ENCODE assay signal across 10 cellular contexts in the genomic region with DNA sequence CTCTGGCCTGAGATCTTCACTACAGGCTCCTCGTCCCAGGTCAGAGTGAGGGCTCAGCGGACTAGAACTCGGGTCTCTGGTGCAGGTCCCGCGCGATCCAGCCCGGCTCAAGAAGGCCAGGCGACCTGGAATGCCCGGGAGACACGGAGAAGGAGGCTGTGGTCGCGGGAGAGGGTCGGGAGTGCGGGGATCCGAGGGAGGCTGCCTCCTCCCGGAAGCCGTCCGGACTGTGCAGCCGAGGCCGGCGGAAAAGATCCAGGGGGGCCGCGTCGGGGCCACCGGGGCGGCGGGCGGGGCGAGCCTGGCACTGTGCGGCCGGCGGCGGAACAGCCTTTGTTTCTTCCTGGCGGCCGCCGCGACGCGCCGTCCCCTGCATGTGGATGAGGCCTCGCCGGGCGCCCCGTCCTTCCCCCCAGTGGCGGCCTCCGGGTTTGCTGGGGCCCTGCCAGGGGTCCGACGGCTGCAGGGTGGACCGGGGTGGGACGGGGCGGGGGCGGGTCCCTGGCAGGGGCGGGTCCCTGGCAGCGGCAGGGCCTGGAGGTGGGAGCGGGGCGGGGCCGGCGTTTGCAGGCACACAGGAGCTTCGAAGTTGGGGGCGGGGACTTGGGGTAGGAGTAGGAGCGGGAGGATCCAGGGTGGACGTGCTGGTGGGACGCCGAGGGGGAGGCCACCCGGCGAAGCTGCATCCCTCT. TPM values are rescaled to one million over a fixed set of nuclear protein-coding genes. Genes with fewer than 3 reads are reported as not detected.
DNase-seq lines count a peak whose midpoint lies in the region; ATAC-seq and TF ChIP-seq lines count a peak whose summit lies in the region.
"Had no signal": no experiment of that assay in that cellular context is flagged by ENCODE, and none has a peak within 500 bp of the region (broad histone marks: within the 10 kb centered on the region; RNA-seq: fewer than 3 reads in every experiment).

No MANE protein-coding gene starts in this region.

- no peaks in the 10 kb centered on the region for H3F3A ChIP-seq in SK-N-SH (replicated peaks; ENCODE audit: insufficient read depth)

- H3K4me1 ChIP-seq in SK-N-SH (ENCODE audit: control insufficient read depth in 1 of 2, insufficient read depth in 2 of 2, low read depth in 1 of 2, low read length in 1 of 2) (no peaks in the 10 kb centered on the region; a peak in 1 of 4 replicates), hepatocyte (ENCODE audit: insufficient read depth) (peaks cover 9% of the 10 kb centered on the region)

- no peaks in the 10 kb centered on the region for H3K79me2 ChIP-seq in SK-N-SH (ENCODE audit: insufficient read depth)
- no peaks in the 10 kb centered on the region for H3K79me2 ChIP-seq in hepatocyte

- H3K9me2 ChIP-seq in SK-N-SH (no peaks in the 10 kb centered on the region), hepatocyte (replicated peaks; ENCODE audit: insufficient read depth) (no peaks in the 10 kb centered on the region)

- CTCF ChIA-PET in SK-N-SH (lab: Yijun Ruan, JAX), result interaction anchor here (0.5 to 5.0 kb wide), 6 partner anchors 9 to 180 kb away, joined by 3 to 34 read pairs (median 8); no protein-coding TSS in a partner anchor

- H3K27ac ChIP-seq in SK-N-SH (ENCODE audit: low read depth in 2 of 2, low read length in 1 of 2), result no peak overlapping the region
- no peak overlapping the region for H3K27ac ChIP-seq in hepatocyte
- H3K27ac ChIP-seq in skin epidermis, result no peak overlapping the region

- no peak for TF ChIP-seq EP300 in SK-N-SH (IDR thresholded peaks at IDR 0.05; ENCODE audit: borderline replicate concordance in 1 of 2, low read depth in 1 of 2, low read length in 1 of 2)

- H3K9me3 ChIP-seq in SK-N-SH, result 0 out of 2 replicates have a peak, but pooled peaks cover 9% of the 10 kb centered on the region
- peaks cover 4% of the 10 kb centered on the region for H3K9me3 ChIP-seq in hepatocyte (ENCODE audit: low read depth)

- no peak for TF ChIP-seq CTCF in SK-N-SH (IDR thresholded peaks at IDR 0.05)
- no peak for TF ChIP-seq CTCF in hepatocyte (IDR thresholded peaks at IDR 0.05; ENCODE audit: poor library complexity)

- ATAC-seq in GM21526 (IDR thresholded peaks at IDR 0.05; ENCODE audit: low FRiP score, unreplicated experiment) (no peak), GM18519 (IDR thresholded peaks at IDR 0.05; ENCODE audit: low FRiP score, unreplicated experiment) (no peak)

- H3K4me3 ChIP-seq in SK-N-SH (ENCODE audit: low read depth in 2 of 2, low read length in 1 of 2) (no peak overlapping the region; a peak in 1 of 4 replicates), hepatocyte (no peak overlapping the region), skin epidermis (peak overlapping the region in 6 of 7 experiments; percentile 15 to 42 (median 22))

- H4K20me1 ChIP-seq in SK-N-SH (ENCODE audit: insufficient read depth) (no peaks in the 10 kb centered on the region), hepatocyte (ENCODE audit: insufficient read depth, poor library complexity, severe bottlenecking) (no peaks in the 10 kb centered on the region)

- H3K9ac ChIP-seq in SK-N-SH, result no peak overlapping the region

- H2AFZ ChIP-seq in SK-N-SH (ENCODE audit: low read depth), result no peak overlapping the region
- no peak overlapping the region for H2AFZ ChIP-seq in hepatocyte

- 14% methylated on average over 25 of the region's 66 CpGs for WGBS in SK-N-SH (ENCODE audit: low lambda C conversion rate)
- 5% methylated on average over 34 of the region's 66 CpGs for WGBS in hepatocyte (ENCODE audit: low lambda C conversion rate, missing lambda C conversion rate)

- POLR2A ChIA-PET in SK-N-SH (lab: Yijun Ruan, JAX), result interaction anchor here (1.4 kb wide), 1 partner anchor 147 kb away, joined by 5 read pairs; a partner anchor contains a TSS

- TF ChIP-seq RAD21 in SK-N-SH (IDR thresholded peaks at IDR 0.05; ENCODE audit: low read length), result no peak

- H3K4me2 ChIP-seq in SK-N-SH, result no peak overlapping the region
- peak overlapping the region; percentile 85 for H3K4me2 ChIP-seq in hepatocyte

- H3K36me3 ChIP-seq in SK-N-SH (replicated peaks in 1 of 2; ENCODE audit: control insufficient read depth in 1 of 2, insufficient read depth in 2 of 2, low read length in 1 of 2) (no peaks in the 10 kb centered on the region), hepatocyte (replicated peaks; ENCODE audit: insufficient read depth, low read depth) (no peaks in the 10 kb centered on the region)

- H3K27me3 ChIP-seq in SK-N-SH (ENCODE audit: insufficient read depth) (peaks cover 38% of the 10 kb centered on the region), hepatocyte (peaks cover 34% of the 10 kb centered on the region)

- DNase-seq in NCI-H146 (lab: John Stamatoyannopoulos, UW) (peak; percentile 27), NCI-H146 treated with DMSO at 0.1 percent for 48 hours (lab: John Stamatoyannopoulos, UW; ENCODE audit: unreplicated experiment) (no peak), SK-N-SH (peak; percentile 85), hepatocyte (ENCODE audit: low spot score) (peak; percentile 83), NCI-H187 treated with DMSO at 0.1 percent for 48 hours (lab: John Stamatoyannopoulos, UW) (no peak)
- DNase-seq: stimulated activated CD4-positive, alpha-beta T cell treated with anti-CD3 and anti-CD28 coated beads, Interleukin-1b, Interleukin-23, amount 100 ng/mL, for 48 hours had no signal

TF ChIP-seq in SK-N-SH, 30 proteins besides CTCF, POLR2A, EP300 and RAD21:
- TF ChIP-seq SMC3 (IDR thresholded peaks at IDR 0.05; ENCODE audit: low read depth, low read length) (no peak), GATA2 (CRISPR knock-in tag; IDR thresholded peaks at IDR 0.05) (no peak), MXI1 (IDR thresholded peaks at IDR 0.05; ENCODE audit: low read depth, low read length) (no peak), MEF2A (IDR thresholded peaks at IDR 0.05; ENCODE audit: borderline replicate concordance, low read depth) (no peak), ELF1 (IDR thresholded peaks at IDR 0.05) (no peak), NFIC (IDR thresholded peaks at IDR 0.05; ENCODE audit: borderline replicate concordance) (no peak), CHD2 (IDR thresholded peaks at IDR 0.05; ENCODE audit: low read length, partially characterized antibody) (no peak), GABPA (IDR thresholded peaks at IDR 0.05; ENCODE audit: low read depth) (no peak), POLR2AphosphoS5 (IDR thresholded peaks at IDR 0.05; ENCODE audit: low read depth, low read length) (no peak), RCOR1 (IDR thresholded peaks at IDR 0.05; ENCODE audit: low read length) (no peak)
- TF ChIP-seq, protein P1, sequence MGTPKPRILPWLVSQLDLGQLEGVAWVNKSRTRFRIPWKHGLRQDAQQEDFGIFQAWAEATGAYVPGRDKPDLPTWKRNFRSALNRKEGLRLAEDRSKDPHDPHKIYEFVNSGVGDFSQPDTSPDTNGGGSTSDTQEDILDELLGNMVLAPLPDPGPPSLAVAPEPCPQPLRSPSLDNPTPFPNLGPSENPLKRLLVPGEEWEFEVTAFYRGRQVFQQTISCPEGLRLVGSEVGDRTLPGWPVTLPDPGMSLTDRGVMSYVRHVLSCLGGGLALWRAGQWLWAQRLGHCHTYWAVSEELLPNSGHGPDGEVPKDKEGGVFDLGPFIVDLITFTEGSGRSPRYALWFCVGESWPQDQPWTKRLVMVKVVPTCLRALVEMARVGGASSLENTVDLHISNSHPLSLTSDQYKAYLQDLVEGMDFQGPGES (IDR thresholded peaks at IDR 0.05; ENCODE audit: low read depth, low read length), result no peak
TF ChIP-seq in SK-N-SH: peak in this region for 0.

RNA-seq across cellular contexts. Expression of a gene that starts 1.0 kb away (rescaled TPM):
- polyA plus RNA-seq in SK-N-SH (2012; rRNA removed) (0.02 TPM in 1 of 2 replicates, not detected in the other), hepatocyte (4.3 and 7.3 TPM in 2 replicates)
- not detected in 2 replicates for polyA plus RNA-seq in SK-N-SH (2012; cell fraction: cytosol; rRNA removed)
- polyA plus RNA-seq in SK-N-SH (2012; cell fraction: nucleus; rRNA removed), result 0.07 TPM in 1 of 2 replicates, not detected in the other
- 4.5 and 5.5 TPM in 2 replicates for total RNA-seq in hepatocyte
- total RNA-seq: epithelial cell of proximal tubule had no signal

RNA-seq across cellular contexts. Expression of a gene that starts 32.6 kb away (rescaled TPM):
- polyA plus RNA-seq in SK-N-SH (2012; rRNA removed) (7.5 and 8.2 TPM in 2 replicates), hepatocyte (35.5 and 44.0 TPM in 2 replicates)
- polyA plus RNA-seq in SK-N-SH (2012; cell fraction: cytosol; rRNA removed), result 3.6 and 7.8 TPM in 2 replicates
- polyA plus RNA-seq in SK-N-SH (2012; cell fraction: nucleus; rRNA removed), result 8.9 and 11.2 TPM in 2 replicates
- total RNA-seq in hepatocyte, result 35.1 and 37.4 TPM in 2 replicates

Comparison
In these comparisons a context has a peak if more than half of its experiments do, and no peak if none do; other contexts are left out.
1. DNase-seq: peak in NCI-H146 (single experiment), SK-N-SH (single experiment) and hepatocyte (single experiment); none in NCI-H146 treated with DMSO at 0.1 percent for 48 hours (single experiment) and NCI-H187 treated with DMSO at 0.1 percent for 48 hours (single experiment).
2. H3K4me3 ChIP-seq: peak in skin epidermis (6 of 7); none in SK-N-SH (0 of 2) and hepatocyte (single experiment).